In genomic region chr19:3048190-3048533, GRCh38 we compare ENCODE assay signal across 12 cellular contexts. TPM values are rescaled to one million over a fixed set of nuclear protein-coding genes. Genes with fewer than 3 reads are reported as not detected.
A peak's percentile ranks its signal among the peaks of the same experiment; 100 is the strongest.
DNase-seq lines count a peak whose midpoint lies in the region; ATAC-seq and TF ChIP-seq lines count a peak whose summit lies in the region.
"Had no signal": no experiment of that assay in that cellular context is flagged by ENCODE, and none has a peak within 500 bp of the region (broad histone marks: within the 10 kb centered on the region; RNA-seq: fewer than 3 reads in every experiment).

No MANE protein-coding gene starts in this region.

- ATAC-seq in HG03378 (IDR thresholded peaks at IDR 0.05; ENCODE audit: unreplicated experiment) (no peak), SK-N-SH treated with all-trans-retinoic acid at 6 μM for 48 hours (no peak)

- TF ChIP-seq CTCF in CD14-positive monocyte (IDR thresholded peaks at IDR 0.05) (no peak), brain (conservative IDR thresholded peaks at IDR 0.05) (no peak), prostate gland (IDR thresholded peaks at IDR 0.05) (no peak)

- no peaks in the 10 kb centered on the region for H3K79me2 ChIP-seq in GM23248 (ENCODE audit: insufficient read depth)

- no peaks in the 10 kb centered on the region for H3K27me3 ChIP-seq in GM23248 (replicated peaks; ENCODE audit: insufficient read depth)
- no peaks in the 10 kb centered on the region for H3K27me3 ChIP-seq in prostate gland (replicated peaks; ENCODE audit: insufficient read depth)

- H3K4me2 ChIP-seq in GM23248 (ENCODE audit: unreplicated experiment), result no peak overlapping the region

- H3K27ac Mint-ChIP-seq in CD14-positive monocyte (no peak overlapping the region), brain (no peak overlapping the region)

- intact Hi-C loops in CD14-positive monocyte (cut with micrococcal nuclease), result no loop called here
- intact Hi-C loops in prostate gland (cut with DNase I), result no loop called here

- H3K9me3 ChIP-seq in GM23248 (ENCODE audit: low read depth), result no peaks in the 10 kb centered on the region
- H3K9me3 ChIP-seq in prostate gland, result no peaks in the 10 kb centered on the region
- H3K9me3 ChIP-seq: SJCRH30 had no signal

- H3K9me3 Mint-ChIP-seq in CD14-positive monocyte (peaks cover 0 to 11% (median 3%) of the 10 kb centered on the region in 7 donors), brain (peaks cover 0 to 14% (median 3%) of the 10 kb centered on the region in 5 experiments)
- H3K9me3 Mint-ChIP-seq: activated T-helper 1 cell treated with anti-CD3 and anti-CD28 coated beads, Interleukin-12 subunit alpha, Interleukin-12 subunit beta, Interleukin-2, Interleukin-4 antibody, amounts not matched to agents 30 ng/mL and 10 ng/mL and 1 ng/mL, durations not matched to agents 14 hours and 24 hours and 36 hours; effector memory CD8-positive, alpha-beta T cell had no signal

- H3K9me2 ChIP-seq in GM23248 (ENCODE audit: insufficient read depth), result no peaks in the 10 kb centered on the region

- H4K20me1 ChIP-seq in GM23248 (ENCODE audit: insufficient read depth), result no peaks in the 10 kb centered on the region

- in situ Hi-C loops in GM23248 (cut with MboI), result no loop called here

- 0 out of 2 replicates have a peak, but pooled peaks cover 13% of the 10 kb centered on the region for H3F3A ChIP-seq in GM23248 (ENCODE audit: insufficient read depth)

- H3K27me3 Mint-ChIP-seq in CD14-positive monocyte (ENCODE audit: low read depth in 3 of 3) (peaks cover 35 to 67% (median 41%) of the 10 kb centered on the region in 3 donors), brain (peaks cover 13% of the 10 kb centered on the region)
- H3K27me3 Mint-ChIP-seq: effector memory CD8-positive, alpha-beta T cell had no signal

- H3K36me3 Mint-ChIP-seq in CD14-positive monocyte (peaks cover 4 to 9% of the 10 kb centered on the region in 2 donors), brain (peaks cover 4% of the 10 kb centered on the region)

- H3K9ac ChIP-seq in GM23248, result no peak overlapping the region

- H3K27ac ChIP-seq in GM23248, result no peak overlapping the region
- peak overlapping the region; percentile 89 to 93 for H3K27ac ChIP-seq in prostate gland
- H3K27ac ChIP-seq: SJCRH30, VCaP had no signal

- DNase-seq in CD14-positive monocyte (ENCODE audit: low spot score) (no peak), GM23248 (no peak), prostate gland (ENCODE audit: low spot score) (no peak), NCI-H2227 treated with DMSO at 0.1 percent for 48 hours (lab: John Stamatoyannopoulos, UW) (no peak), NCI-H345 treated with DMSO at 0.1 percent for 48 hours (lab: John Stamatoyannopoulos, UW; ENCODE audit: unreplicated experiment) (no peak)

- peak overlapping the region; percentile 77 for H2AFZ ChIP-seq in GM23248

- H3K4me3 ChIP-seq in GM23248, result peak overlapping the region; percentile 54; the same call in 1 of the 2 replicates
- H3K4me3 ChIP-seq in prostate gland, result no peak overlapping the region

- H3K4me1 ChIP-seq in GM23248 (ENCODE audit: insufficient read depth) (no peaks in the 10 kb centered on the region), prostate gland (replicated peaks) (no peaks in the 10 kb centered on the region)

- WGBS in GM23248 (ENCODE audit: low coverage in 1 of 2, low lambda C conversion rate in 2 of 2, missing lambda C conversion rate in 2 of 2), 2 experiments, result 95 to 96% methylated on average over 5 of the region's 5 CpGs
- WGBS in prostate gland, result 92% methylated on average over 5 of the region's 5 CpGs

- H3K36me3 ChIP-seq in GM23248 (ENCODE audit: low read depth), result no peaks in the 10 kb centered on the region
- H3K36me3 ChIP-seq in prostate gland, result no peaks in the 10 kb centered on the region

- TF ChIP-seq POLR2A in prostate gland (IDR thresholded peaks at IDR 0.05), result no peak

- H3K4me3 Mint-ChIP-seq in CD14-positive monocyte, result peak overlapping the region; percentile 68 to 89
- H3K4me3 Mint-ChIP-seq in brain, result peak overlapping the region in 3 of 5 experiments; percentile 86 to 94 (median 93)

- H3K4me1 Mint-ChIP-seq in CD14-positive monocyte (peaks cover 5% of the 10 kb centered on the region), brain (peaks cover 26% of the 10 kb centered on the region)

TF ChIP-seq in SK-N-SH treated with all-trans-retinoic acid at 6 μM for 48 hours, 23 proteins besides CTCF, POLR2A, EP300 and RAD21 (continues in another document):
- no peak for TF ChIP-seq OSR1 (CRISPR knock-in tag; IDR thresholded peaks at IDR 0.05)
- no peak for TF ChIP-seq CSRNP3 (CRISPR knock-in tag; IDR thresholded peaks at IDR 0.05)
- no peak for TF ChIP-seq PATZ1 (CRISPR knock-in tag; IDR thresholded peaks at IDR 0.05; ENCODE audit: borderline replicate concordance)
- TF ChIP-seq TSHZ2 (CRISPR knock-in tag; IDR thresholded peaks at IDR 0.05), result no peak
- TF ChIP-seq ESRRG (CRISPR knock-in tag; IDR thresholded peaks at IDR 0.05), result no peak
- TF ChIP-seq PPARA (CRISPR knock-in tag; IDR thresholded peaks at IDR 0.05; ENCODE audit: borderline replicate concordance), result no peak
- no peak for TF ChIP-seq ZC3H10 (CRISPR knock-in tag; IDR thresholded peaks at IDR 0.05)
- TF ChIP-seq TCF4 (CRISPR knock-in tag; IDR thresholded peaks at IDR 0.05; ENCODE audit: borderline replicate concordance), result no peak
- no peak for TF ChIP-seq SNAI2 (CRISPR knock-in tag; IDR thresholded peaks at IDR 0.05)
- no peak for TF ChIP-seq ARNTL (CRISPR knock-in tag; IDR thresholded peaks at IDR 0.05; ENCODE audit: borderline replicate concordance, low read depth)
- TF ChIP-seq ZNF8 (CRISPR knock-in tag; IDR thresholded peaks at IDR 0.05), result no peak

RNA-seq across cellular contexts. Expression of gene TLE5, which starts 14.1 kb away (rescaled TPM):
- polyA plus RNA-seq in CD14-positive monocyte (10 to 100 TPM; 27.5 to 34.4 TPM), GM23248 (2016; fragmentation: Nextera tagmentation; extraction: Ambion mirVana) (133 and 157 TPM in 2 replicates), brain (ENCODE audit: insufficient read depth, low read depth, low replicate concordance) (1,738 TPM)
- total RNA-seq in GM23248 (2014; rRNA removed; shearing (Covaris generic)), result 254 and 337 TPM in 2 replicates
- 100 to 1,000 TPM; 546 to 767 TPM for total RNA-seq in prostate gland

RNA-seq across cellular contexts. Expression of gene TLE2, which starts 19.1 kb away (rescaled TPM):
- polyA plus RNA-seq in CD14-positive monocyte, result not detected
- 4.3 and 10.1 TPM in 2 replicates for total RNA-seq in GM23248 (2014; rRNA removed; shearing (Covaris generic))
- polyA plus RNA-seq in GM23248 (2016; fragmentation: Nextera tagmentation; extraction: Ambion mirVana), result 2.9 and 3.6 TPM in 2 replicates
- polyA plus RNA-seq in brain (ENCODE audit: insufficient read depth, low read depth, low replicate concordance), result 139 TPM
- total RNA-seq in prostate gland, result 10 to 100 TPM; 61.9 to 82.1 TPM

RNA-seq across cellular contexts. Expression of gene GNA11, which starts 46.0 kb away (rescaled TPM):
- polyA plus RNA-seq in CD14-positive monocyte (under 1 TPM; 0.25 to 0.37 TPM), GM23248 (2016; fragmentation: Nextera tagmentation; extraction: Ambion mirVana) (14.2 and 15.0 TPM in 2 replicates), brain (ENCODE audit: insufficient read depth, low read depth, low replicate concordance) (130 TPM)
- total RNA-seq in GM23248 (2014; rRNA removed; shearing (Covaris generic)), result 69.9 and 99.3 TPM in 2 replicates
- total RNA-seq in prostate gland, result 100 to 1,000 TPM in 1 of 2 donors, 10 to 100 TPM in 1; 61.3 to 117 TPM

Comparison
In these comparisons a context has a peak if more than half of its experiments do, and no peak if none do; other contexts are left out.
1. RNA of gene TLE5, which starts 14.1 kb away (polyA plus RNA-seq): 1,738 TPM in brain (single experiment); 133 to 157 TPM in GM23248 and 27.5 to 34.4 TPM in CD14-positive monocyte; every median in the first group is over 10 times any median in the second.
2. RNA of gene TLE2, which starts 19.1 kb away (polyA plus RNA-seq): 139 TPM in brain (single experiment); 2.9 to 3.6 TPM in GM23248 and not detected in CD14-positive monocyte; every median in the first group is over 10 times any median in the second.
3. RNA of gene GNA11, which starts 46.0 kb away (polyA plus RNA-seq): 130 TPM in brain (single experiment) and 14.2 to 15.0 TPM in GM23248; 0.25 to 0.37 TPM in CD14-positive monocyte; every median in the first group is over 10 times any median in the second.